ENCODE assay signal across 1 cellular context in the genomic region with DNA sequence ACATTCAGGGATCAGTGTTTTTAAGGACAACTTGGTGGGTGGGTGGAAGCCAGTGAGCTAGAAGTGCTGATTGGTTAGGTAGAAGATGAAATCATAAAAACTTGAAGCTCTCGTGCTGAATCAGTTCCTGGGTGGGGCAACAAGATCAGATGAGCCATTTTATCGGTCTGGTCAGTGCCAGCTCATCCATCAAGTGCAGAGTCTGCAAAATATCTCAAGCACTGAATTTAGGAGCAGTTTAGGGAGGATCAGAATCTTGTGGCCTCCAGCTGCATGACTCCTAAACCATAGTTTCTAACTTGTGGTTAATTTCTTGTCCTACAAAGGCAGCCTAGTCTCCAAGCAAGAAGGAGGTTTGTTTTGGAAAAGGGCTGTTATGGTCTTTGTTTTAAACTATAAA.
TF ChIP-seq lines count a peak whose summit lies in the region.

No MANE protein-coding gene starts in this region.

TF ChIP-seq in H1, 55 proteins besides CTCF, POLR2A, EP300 and RAD21 (continued from another document):
- TF ChIP-seq, protein P1, sequence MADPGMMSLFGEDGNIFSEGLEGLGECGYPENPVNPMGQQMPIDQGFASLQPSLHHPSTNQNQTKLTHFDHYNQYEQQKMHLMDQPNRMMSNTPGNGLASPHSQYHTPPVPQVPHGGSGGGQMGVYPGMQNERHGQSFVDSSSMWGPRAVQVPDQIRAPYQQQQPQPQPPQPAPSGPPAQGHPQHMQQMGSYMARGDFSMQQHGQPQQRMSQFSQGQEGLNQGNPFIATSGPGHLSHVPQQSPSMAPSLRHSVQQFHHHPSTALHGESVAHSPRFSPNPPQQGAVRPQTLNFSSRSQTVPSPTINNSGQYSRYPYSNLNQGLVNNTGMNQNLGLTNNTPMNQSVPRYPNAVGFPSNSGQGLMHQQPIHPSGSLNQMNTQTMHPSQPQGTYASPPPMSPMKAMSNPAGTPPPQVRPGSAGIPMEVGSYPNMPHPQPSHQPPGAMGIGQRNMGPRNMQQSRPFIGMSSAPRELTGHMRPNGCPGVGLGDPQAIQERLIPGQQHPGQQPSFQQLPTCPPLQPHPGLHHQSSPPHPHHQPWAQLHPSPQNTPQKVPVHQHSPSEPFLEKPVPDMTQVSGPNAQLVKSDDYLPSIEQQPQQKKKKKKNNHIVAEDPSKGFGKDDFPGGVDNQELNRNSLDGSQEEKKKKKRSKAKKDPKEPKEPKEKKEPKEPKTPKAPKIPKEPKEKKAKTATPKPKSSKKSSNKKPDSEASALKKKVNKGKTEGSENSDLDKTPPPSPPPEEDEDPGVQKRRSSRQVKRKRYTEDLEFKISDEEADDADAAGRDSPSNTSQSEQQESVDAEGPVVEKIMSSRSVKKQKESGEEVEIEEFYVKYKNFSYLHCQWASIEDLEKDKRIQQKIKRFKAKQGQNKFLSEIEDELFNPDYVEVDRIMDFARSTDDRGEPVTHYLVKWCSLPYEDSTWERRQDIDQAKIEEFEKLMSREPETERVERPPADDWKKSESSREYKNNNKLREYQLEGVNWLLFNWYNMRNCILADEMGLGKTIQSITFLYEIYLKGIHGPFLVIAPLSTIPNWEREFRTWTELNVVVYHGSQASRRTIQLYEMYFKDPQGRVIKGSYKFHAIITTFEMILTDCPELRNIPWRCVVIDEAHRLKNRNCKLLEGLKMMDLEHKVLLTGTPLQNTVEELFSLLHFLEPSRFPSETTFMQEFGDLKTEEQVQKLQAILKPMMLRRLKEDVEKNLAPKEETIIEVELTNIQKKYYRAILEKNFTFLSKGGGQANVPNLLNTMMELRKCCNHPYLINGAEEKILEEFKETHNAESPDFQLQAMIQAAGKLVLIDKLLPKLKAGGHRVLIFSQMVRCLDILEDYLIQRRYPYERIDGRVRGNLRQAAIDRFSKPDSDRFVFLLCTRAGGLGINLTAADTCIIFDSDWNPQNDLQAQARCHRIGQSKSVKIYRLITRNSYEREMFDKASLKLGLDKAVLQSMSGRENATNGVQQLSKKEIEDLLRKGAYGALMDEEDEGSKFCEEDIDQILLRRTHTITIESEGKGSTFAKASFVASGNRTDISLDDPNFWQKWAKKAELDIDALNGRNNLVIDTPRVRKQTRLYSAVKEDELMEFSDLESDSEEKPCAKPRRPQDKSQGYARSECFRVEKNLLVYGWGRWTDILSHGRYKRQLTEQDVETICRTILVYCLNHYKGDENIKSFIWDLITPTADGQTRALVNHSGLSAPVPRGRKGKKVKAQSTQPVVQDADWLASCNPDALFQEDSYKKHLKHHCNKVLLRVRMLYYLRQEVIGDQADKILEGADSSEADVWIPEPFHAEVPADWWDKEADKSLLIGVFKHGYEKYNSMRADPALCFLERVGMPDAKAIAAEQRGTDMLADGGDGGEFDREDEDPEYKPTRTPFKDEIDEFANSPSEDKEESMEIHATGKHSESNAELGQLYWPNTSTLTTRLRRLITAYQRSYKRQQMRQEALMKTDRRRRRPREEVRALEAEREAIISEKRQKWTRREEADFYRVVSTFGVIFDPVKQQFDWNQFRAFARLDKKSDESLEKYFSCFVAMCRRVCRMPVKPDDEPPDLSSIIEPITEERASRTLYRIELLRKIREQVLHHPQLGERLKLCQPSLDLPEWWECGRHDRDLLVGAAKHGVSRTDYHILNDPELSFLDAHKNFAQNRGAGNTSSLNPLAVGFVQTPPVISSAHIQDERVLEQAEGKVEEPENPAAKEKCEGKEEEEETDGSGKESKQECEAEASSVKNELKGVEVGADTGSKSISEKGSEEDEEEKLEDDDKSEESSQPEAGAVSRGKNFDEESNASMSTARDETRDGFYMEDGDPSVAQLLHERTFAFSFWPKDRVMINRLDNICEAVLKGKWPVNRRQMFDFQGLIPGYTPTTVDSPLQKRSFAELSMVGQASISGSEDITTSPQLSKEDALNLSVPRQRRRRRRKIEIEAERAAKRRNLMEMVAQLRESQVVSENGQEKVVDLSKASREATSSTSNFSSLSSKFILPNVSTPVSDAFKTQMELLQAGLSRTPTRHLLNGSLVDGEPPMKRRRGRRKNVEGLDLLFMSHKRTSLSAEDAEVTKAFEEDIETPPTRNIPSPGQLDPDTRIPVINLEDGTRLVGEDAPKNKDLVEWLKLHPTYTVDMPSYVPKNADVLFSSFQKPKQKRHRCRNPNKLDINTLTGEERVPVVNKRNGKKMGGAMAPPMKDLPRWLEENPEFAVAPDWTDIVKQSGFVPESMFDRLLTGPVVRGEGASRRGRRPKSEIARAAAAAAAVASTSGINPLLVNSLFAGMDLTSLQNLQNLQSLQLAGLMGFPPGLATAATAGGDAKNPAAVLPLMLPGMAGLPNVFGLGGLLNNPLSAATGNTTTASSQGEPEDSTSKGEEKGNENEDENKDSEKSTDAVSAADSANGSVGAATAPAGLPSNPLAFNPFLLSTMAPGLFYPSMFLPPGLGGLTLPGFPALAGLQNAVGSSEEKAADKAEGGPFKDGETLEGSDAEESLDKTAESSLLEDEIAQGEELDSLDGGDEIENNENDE (IDR thresholded peaks at IDR 0.05; ENCODE audit: insufficient replicate concordance, low read length): no peak
